8 cellular contexts compared by ENCODE assay signal in genomic region chr10:3749597-3750351, GRCh38. TPM values are rescaled to one million over a fixed set of nuclear protein-coding genes. Genes with fewer than 3 reads are reported as not detected.
DNase-seq lines count a peak whose midpoint lies in the region; ATAC-seq and TF ChIP-seq lines count a peak whose summit lies in the region.

No MANE protein-coding gene starts in this region.

- H3K27me3 Mint-ChIP-seq in MCF 10A (ENCODE audit: insufficient read depth, unreplicated experiment): no peaks in the 10 kb centered on the region
- peaks cover 10% of the 10 kb centered on the region for H3K27me3 Mint-ChIP-seq in activated T-cell treated with anti-CD3 and anti-CD28 coated beads, Interleukin-2, amount 50 U/mL, for 72 hours (ENCODE audit: low read depth)

- H3K4me1 ChIP-seq in urinary bladder (ENCODE audit: insufficient read depth): no peaks in the 10 kb centered on the region

- intact Hi-C loops in MCF 10A (cut with micrococcal nuclease): no loop called here

- H3K27ac Mint-ChIP-seq in MCF 10A (ENCODE audit: low read depth, unreplicated experiment): peak overlapping the region; percentile 79
- H3K27ac Mint-ChIP-seq in activated T-cell treated with anti-CD3 and anti-CD28 coated beads, Interleukin-2, amount 50 U/mL, for 72 hours: no peak overlapping the region

- H3K4me3 Mint-ChIP-seq in MCF 10A (ENCODE audit: unreplicated experiment): peak overlapping the region; percentile 21
- H3K4me3 Mint-ChIP-seq in activated T-cell treated with anti-CD3 and anti-CD28 coated beads, Interleukin-2, amount 50 U/mL, for 72 hours: no peak overlapping the region

- POLR2A ChIA-PET in HEK293T (lab: Yijun Ruan, JAX): interaction anchor here (1.2 kb wide), 1 partner anchor 36 kb away, joined by 5 read pairs; the partner anchor contains the start of gene KLF6
- POLR2A ChIA-PET in MCF 10A (lab: Yijun Ruan, JAX): interaction anchor here (0.6 to 2.0 kb wide), 15 partner anchors 8 to 426 kb away, joined by 3 to 25 read pairs (median 4); partner anchors contain the start of gene KLF6

- no peaks in the 10 kb centered on the region for H3K36me3 Mint-ChIP-seq in MCF 10A (ENCODE audit: insufficient read depth, unreplicated experiment)
- H3K36me3 Mint-ChIP-seq in activated T-cell treated with anti-CD3 and anti-CD28 coated beads, Interleukin-2, amount 50 U/mL, for 72 hours (ENCODE audit: insufficient read depth in 2 of 2): no peaks in the 10 kb centered on the region

- no peak for ATAC-seq in GM21381 (IDR thresholded peaks at IDR 0.05; ENCODE audit: unreplicated experiment)
- ATAC-seq in activated T-cell treated with anti-CD3 and anti-CD28 coated beads, Interleukin-2, amount 50 U/mL, for 72 hours (replicated peaks in 1 of 2): no peak

- H3K36me3 ChIP-seq in urinary bladder (ENCODE audit: insufficient read depth): no peaks in the 10 kb centered on the region

- no TSS peak for BruUV-seq in MCF 10A (replicated peaks; lab: Mats Ljungman, UMichigan)

- CTCF ChIA-PET in HEK293T (lab: Yijun Ruan, JAX): no interaction called here
- CTCF ChIA-PET in MCF 10A (lab: Yijun Ruan, JAX): interaction anchor here (0.7 to 1.0 kb wide), 2 partner anchors 82 to 508 kb away, joined by 3 read pairs; no protein-coding TSS in a partner anchor

- no peaks in the 10 kb centered on the region for H3K9me3 Mint-ChIP-seq in MCF 10A (ENCODE audit: unreplicated experiment)
- H3K9me3 Mint-ChIP-seq in activated T-cell treated with anti-CD3 and anti-CD28 coated beads, Interleukin-2, amount 50 U/mL, for 72 hours: no peaks in the 10 kb centered on the region

- DNase-seq in AG09309 (ENCODE audit: low read depth): peak; percentile 48
- DNase-seq in HEK293T (ENCODE audit: extremely low spot score): peak; percentile 13
- peak; percentile 78 for DNase-seq in MCF 10A (ENCODE audit: unreplicated experiment)
- peak; percentile 79 for DNase-seq in medulla oblongata (ENCODE audit: extremely low spot score)
- DNase-seq in activated T-cell treated with anti-CD3 and anti-CD28 coated beads, Interleukin-2, amount 50 U/mL, for 72 hours: no peak
- DNase-seq in SW480 (ENCODE audit: low spot score): no peak

- WGBS in urinary bladder: 26% methylated on average over 15 of the region's 15 CpGs

- H3K4me1 Mint-ChIP-seq in MCF 10A (ENCODE audit: insufficient read depth, unreplicated experiment): peaks cover 12% of the 10 kb centered on the region
- H3K4me1 Mint-ChIP-seq in activated T-cell treated with anti-CD3 and anti-CD28 coated beads, Interleukin-2, amount 50 U/mL, for 72 hours (ENCODE audit: low read depth): peaks cover under 1% of the 10 kb centered on the region

- no peak overlapping the region for H3K4me3 ChIP-seq in AG09309 (ENCODE audit: control insufficient read depth, low read depth, low read length)
- H3K4me3 ChIP-seq in urinary bladder (ENCODE audit: low read depth, low read length): no peak overlapping the region

- peak overlapping the region; percentile 2 for H3K27ac ChIP-seq in urinary bladder (ENCODE audit: low read depth)

- TF ChIP-seq CTCF in AG09309 (IDR thresholded peaks at IDR 0.05; ENCODE audit: control insufficient read depth, insufficient read depth, low read depth, low read length, missing control alignments) (no peak), MCF 10A (IDR thresholded peaks at IDR 0.05; ENCODE audit: unreplicated experiment) (no peak)

TF ChIP-seq in HEK293T, 16 proteins besides CTCF, POLR2A, EP300 and RAD21:
- TF ChIP-seq ARNT (IDR thresholded peaks at IDR 0.05): no peak
- TF ChIP-seq ELF4 (IDR thresholded peaks at IDR 0.05): no peak
- TF ChIP-seq HDGF (IDR thresholded peaks at IDR 0.05; ENCODE audit: borderline replicate concordance): no peak
- TF ChIP-seq BHLHE40 (IDR thresholded peaks at IDR 0.05; ENCODE audit: borderline replicate concordance): no peak
- TF ChIP-seq NFRKB (IDR thresholded peaks at IDR 0.05): no peak
- TF ChIP-seq FOXM1 (IDR thresholded peaks at IDR 0.05; ENCODE audit: borderline replicate concordance): no peak
- 0 out of 2 replicates have a peak, but pooled peaks have one; percentile 6 for TF ChIP-seq PKNOX1 (IDR thresholded peaks at IDR 0.05)

RNA-seq across cellular contexts. Expression of gene KLF6, which starts 35.2 kb away (rescaled TPM):
- total RNA-seq in MCF 10A (2022) (253 and 282 TPM in 2 replicates), urinary bladder (69.8 TPM)
- polyA plus RNA-seq in urinary bladder: 137 TPM
- 100 to 1,000 TPM; 184 to 240 TPM for total RNA-seq in activated T-cell treated with anti-CD3 and anti-CD28 coated beads, Interleukin-2, amount 50 U/mL, for 72 hours

Comparison
In these comparisons a context has a peak if more than half of its experiments do, and no peak if none do; other contexts are left out.
1. DNase-seq: peak in AG09309 (single experiment), HEK293T (single experiment), MCF 10A (single experiment) and medulla oblongata (single experiment); none in activated T-cell treated with anti-CD3 and anti-CD28 coated beads, Interleukin-2, amount 50 U/mL, for 72 hours (0 of 2) and SW480 (single experiment).